Comparison of ENCODE assay signal across 21 cellular contexts in genomic region chr3:38049358-38050126, GRCh38. TPM values are rescaled to one million over a fixed set of nuclear protein-coding genes. Genes with fewer than 3 reads are reported as not detected.
"Had no signal": no experiment of that assay in that cellular context is flagged by ENCODE, and none has a peak within 500 bp of the region (broad histone marks: within the 10 kb centered on the region; RNA-seq: fewer than 3 reads in every experiment).

No MANE protein-coding gene starts in this region.

- H3K9me3 Mint-ChIP-seq: activated CD4-positive, alpha-beta memory T cell treated with anti-CD3 and anti-CD28 coated beads for 36 hours; immature natural killer cell; neural crest cell; stimulated activated naive B cell treated with anti-CD40 and anti-IgM and Interleukin-4, amounts not matched to agents 10 μg/mL and 1 μg/mL and 100 μg/mL, for 72 hours had no signal

- H3K27ac Mint-ChIP-seq: activated CD4-positive, alpha-beta memory T cell treated with anti-CD3 and anti-CD28 coated beads for 36 hours; activated naive CD4-positive, alpha-beta T cell treated with anti-CD3 and anti-CD28 coated beads, Interleukin-2, amount 10 ng/mL, durations not matched to agents 7 days and 5 days; naive thymus-derived CD4-positive, alpha-beta T cell; stimulated activated naive B cell treated with anti-CD40 and anti-IgM and Interleukin-4, amounts not matched to agents 10 μg/mL and 1 μg/mL and 100 μg/mL, for 72 hours had no signal

- H3K4me3 ChIP-seq: body of pancreas, SK-N-MC had no signal

- ATAC-seq: body of pancreas; foreskin keratinocyte; left ventricle myocardium superior; naive thymus-derived CD4-positive, alpha-beta T cell; sciatic nerve; stimulated activated naive B cell treated with anti-CD40 and anti-IgM and Interleukin-4, amounts not matched to agents 10 μg/mL and 1 μg/mL and 100 μg/mL, for 72 hours had no signal

- H3K27me3 ChIP-seq: body of pancreas had no signal

- DNase-seq: activated CD4-positive, alpha-beta memory T cell treated with anti-CD3 and anti-CD28 coated beads for 36 hours; activated CD4-positive, alpha-beta T cell treated with anti-CD3 and anti-CD28 coated beads for 48 hours; activated effector memory CD4-positive, alpha-beta T cell treated with anti-CD3 and anti-CD28 coated beads, Interleukin-2, amount 50 U/mL, for 16 hours; activated naive CD4-positive, alpha-beta T cell treated with anti-CD3 and anti-CD28 coated beads, Interleukin-2, amount 10 ng/mL, durations not matched to agents 7 days and 5 days; activated T-cell treated with anti-CD3 and anti-CD28 coated beads for 4 hours; body of pancreas; foreskin keratinocyte; immature natural killer cell; left ventricle myocardium superior; naive thymus-derived CD4-positive, alpha-beta T cell; small intestine; stimulated activated CD4-positive, alpha-beta T cell treated with anti-CD3 and anti-CD28 coated beads, Interleukin-15, amount 100 ng/mL, for 24 hours; stimulated activated naive B cell treated with anti-CD40 and anti-IgM and Interleukin-4, amounts not matched to agents 10 μg/mL and 1 μg/mL and 100 μg/mL, for 72 hours; SW 1271; T-helper 2 cell had no signal

- H3K27ac ChIP-seq: body of pancreas, foreskin keratinocyte, parathyroid adenoma, SK-N-MC had no signal

- H3K9me3 ChIP-seq: body of pancreas had no signal

- H2AFZ ChIP-seq: parathyroid adenoma had no signal

- H3K4me1 ChIP-seq: body of pancreas, foreskin keratinocyte, parathyroid adenoma had no signal

- H3K4me1 Mint-ChIP-seq: immature natural killer cell; neural crest cell; stimulated activated naive B cell treated with anti-CD40 and anti-IgM and Interleukin-4, amounts not matched to agents 10 μg/mL and 1 μg/mL and 100 μg/mL, for 72 hours had no signal

- H3K36me3 Mint-ChIP-seq: stimulated activated naive B cell treated with anti-CD40 and anti-IgM and Interleukin-4, amounts not matched to agents 10 μg/mL and 1 μg/mL and 100 μg/mL, for 72 hours had no signal

- H3K27me3 Mint-ChIP-seq: activated CD4-positive, alpha-beta memory T cell treated with anti-CD3 and anti-CD28 coated beads for 36 hours had no signal

- H3K79me2 ChIP-seq: parathyroid adenoma had no signal

- H3K4me3 Mint-ChIP-seq: activated CD4-positive, alpha-beta memory T cell treated with anti-CD3 and anti-CD28 coated beads for 36 hours; activated naive CD4-positive, alpha-beta T cell treated with anti-CD3 and anti-CD28 coated beads, Interleukin-2, amount 10 ng/mL, durations not matched to agents 7 days and 5 days; immature natural killer cell; naive thymus-derived CD4-positive, alpha-beta T cell; neural crest cell; stimulated activated naive B cell treated with anti-CD40 and anti-IgM and Interleukin-4, amounts not matched to agents 10 μg/mL and 1 μg/mL and 100 μg/mL, for 72 hours had no signal

RNA-seq across cellular contexts. Expression of gene DLEC1, which starts 10.5 kb away (rescaled TPM):
- total RNA-seq: epithelial cell of proximal tubule, foreskin keratinocyte, pulmonary artery endothelial cell had no signal
